In the genomic region with DNA sequence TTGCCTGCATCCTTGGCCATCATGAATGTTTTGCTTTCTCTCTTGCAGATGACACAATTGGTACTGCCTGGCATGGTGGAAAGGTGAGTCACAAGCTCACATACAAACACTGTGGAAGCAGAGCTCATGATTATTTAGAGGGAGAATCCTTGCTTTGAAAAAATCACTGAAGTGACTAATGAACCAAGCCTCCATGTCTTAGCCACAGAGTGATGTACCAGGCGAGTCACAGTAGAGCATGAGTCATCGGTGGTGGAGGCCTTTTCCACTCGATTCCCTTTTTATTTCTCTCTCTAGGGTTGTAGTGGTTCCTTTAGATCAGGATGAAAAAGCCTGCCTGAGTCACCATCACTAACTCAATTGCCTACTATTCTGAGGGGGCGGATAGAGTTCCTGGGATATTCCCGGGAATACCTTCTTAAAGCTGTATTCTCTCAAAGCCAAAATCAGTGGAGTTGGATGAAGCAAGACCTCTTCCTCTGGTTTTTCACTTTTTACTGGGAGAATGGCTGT, we compare ENCODE assay signal across 7 cellular contexts. TPM values are rescaled to one million over a fixed set of nuclear protein-coding genes. Genes with fewer than 3 reads are reported as not detected.
A peak's percentile ranks its signal among the peaks of the same experiment; 100 is the strongest.
DNase-seq lines count a peak whose midpoint lies in the region; ATAC-seq, FAIRE-seq and TF ChIP-seq lines count a peak whose summit lies in the region.

No MANE protein-coding gene starts in this region.

- H3K4me1 ChIP-seq in PC-9 (replicated peaks; ENCODE audit: insufficient read depth) (peaks cover 21% of the 10 kb centered on the region), astrocyte (ENCODE audit: insufficient read depth, low read length) (peaks cover 20% of the 10 kb centered on the region), mesenchymal stem cell (ENCODE audit: control insufficient read depth, insufficient read depth, low read depth, low read length) (no peaks in the 10 kb centered on the region)

- DNase-seq in H4 (ENCODE audit: low spot score) (peak; percentile 99), PC-9 (peak; percentile 75 to 99), astrocyte (ENCODE audit: low read depth) (peak; percentile 100), mesenchymal stem cell (peak; percentile 100)
- DNase-seq in stimulated activated naive CD8-positive, alpha-beta T cell treated with anti-CD3 and anti-CD28 coated beads, Interleukin-15, Interleukin-2, amounts not matched to agents 100 U/mL and 50 U/mL, for 24 hours = peak; percentile 57

- no peak overlapping the region for H3K14ac ChIP-seq in mesenchymal stem cell (ENCODE audit: low read length in 2 of 2)

- H2BK5ac ChIP-seq in mesenchymal stem cell (ENCODE audit: low read depth, low read length, poor library complexity, severe bottlenecking) = no peak overlapping the region

- H4K91ac ChIP-seq in mesenchymal stem cell (ENCODE audit: low read length) = no peak overlapping the region

- POLR2A ChIA-PET in PC-9 (lab: Charles Lee; ENCODE audit: unreplicated experiment) = interaction anchor here (0.6 to 0.7 kb wide), 2 partner anchors 132 to 160 kb away, joined by 3 read pairs; no protein-coding TSS in a partner anchor

- H2AFZ ChIP-seq in PC-9 = no peak overlapping the region
- H2AFZ ChIP-seq in astrocyte (ENCODE audit: low read depth, low read length) = no peak overlapping the region
- no peak overlapping the region for H2AFZ ChIP-seq in mesenchymal stem cell (ENCODE audit: low read depth, low read length)

- ATAC-seq in stimulated activated naive CD8-positive, alpha-beta T cell treated with anti-CD3 and anti-CD28 coated beads, Interleukin-15, Interleukin-2, amounts not matched to agents 100 U/mL and 50 U/mL, for 24 hours = peak; percentile 100
- ATAC-seq in HG02852 (IDR thresholded peaks at IDR 0.05; ENCODE audit: unreplicated experiment) (no peak), HG03097 (IDR thresholded peaks at IDR 0.05; ENCODE audit: low FRiP score, unreplicated experiment) (no peak)

- TF ChIP-seq CTCF in PC-9 (conservative IDR thresholded peaks at IDR 0.05) (no peak), astrocyte (IDR thresholded peaks at IDR 0.05; ENCODE audit: insufficient read depth, low read depth, low read length) (no peak)

- WGBS in mesenchymal stem cell = no CpG with 5 or more reads among the region's 5 CpGs

- H3K79me1 ChIP-seq in mesenchymal stem cell (replicated peaks; ENCODE audit: low read length, poor library complexity, severe bottlenecking) = peaks cover 10% of the 10 kb centered on the region

- no peaks in the 10 kb centered on the region; the same call in 1 of the 2 replicates for H3K79me2 ChIP-seq in PC-9 (ENCODE audit: low read depth)
- H3K79me2 ChIP-seq in astrocyte (ENCODE audit: insufficient read depth, low read length) = no peaks in the 10 kb centered on the region

- H3K9me2 ChIP-seq in PC-9 (ENCODE audit: insufficient read depth) = no peaks in the 10 kb centered on the region

- H3K23ac ChIP-seq in mesenchymal stem cell (ENCODE audit: low read length in 2 of 2) = no peak overlapping the region

- H3K18ac ChIP-seq in mesenchymal stem cell (ENCODE audit: low read depth in 1 of 2, low read length in 2 of 2) = no peak overlapping the region

- H2BK12ac ChIP-seq in mesenchymal stem cell (ENCODE audit: low read length in 2 of 2) = no peak overlapping the region

- peak overlapping the region; percentile 52 for H3K27ac ChIP-seq in PC-9
- H3K27ac ChIP-seq in astrocyte (ENCODE audit: low read depth, low read length) = peak overlapping the region; percentile 91
- H3K27ac ChIP-seq in mesenchymal stem cell (ENCODE audit: low read length, poor library complexity, severe bottlenecking) = peak overlapping the region; percentile 50

- peak overlapping the region; percentile 97 for H3K27ac Mint-ChIP-seq in astrocyte (ENCODE audit: unreplicated experiment)

- no TSS peak for BruUV-seq in PC-9 (replicated peaks; lab: Mats Ljungman, UMichigan)

- H2BK15ac ChIP-seq in mesenchymal stem cell (ENCODE audit: low read depth, poor library complexity, severe bottlenecking) = no peak overlapping the region

- no peak overlapping the region for H2AK5ac ChIP-seq in mesenchymal stem cell (ENCODE audit: low read length, severe bottlenecking)

- no peak overlapping the region for H4K8ac ChIP-seq in mesenchymal stem cell (ENCODE audit: low read length)

- H3K36me3 Mint-ChIP-seq in astrocyte (ENCODE audit: low read depth, unreplicated experiment) = peaks cover 3% of the 10 kb centered on the region

- no peak overlapping the region for H2BK120ac ChIP-seq in mesenchymal stem cell (ENCODE audit: low read depth, low read length)

- peaks cover 37% of the 10 kb centered on the region for H3K4me1 Mint-ChIP-seq in astrocyte (ENCODE audit: low read depth, unreplicated experiment)

- H3K4me2 ChIP-seq in PC-9 (peak overlapping the region; percentile 71), astrocyte (ENCODE audit: low read length) (peak overlapping the region; percentile 85), mesenchymal stem cell (ENCODE audit: low read length, poor library complexity, severe bottlenecking) (no peak overlapping the region)

- peaks cover 24% of the 10 kb centered on the region for H3F3A ChIP-seq in PC-9 (ENCODE audit: insufficient read depth, low read depth)

- CTCF ChIA-PET in PC-9 (lab: Charles Lee) = interaction anchor here (1.8 kb wide), 1 partner anchor 21 kb away, joined by 6 read pairs; no protein-coding TSS in a partner anchor

- intact Hi-C loops in PC-9 (cut with micrococcal nuclease; ENCODE audit: unreplicated experiment) = loop anchor here (1.0 to 5.0 kb wide), 3 partner anchors 94 to 472 kb away; partner anchors contain the start of gene TTC17

- peak overlapping the region; percentile 27; the same call in 1 of the 2 replicates for H3K4me3 ChIP-seq in PC-9
- peak overlapping the region; percentile 44 for H3K4me3 ChIP-seq in astrocyte (ENCODE audit: insufficient read depth, low read depth, low read length)
- peak overlapping the region in 1 of 2 experiments; percentile 65 for H3K4me3 ChIP-seq in mesenchymal stem cell (ENCODE audit: insufficient read depth in 1 of 2, low read depth in 1 of 2, low read length in 2 of 2)

- no peaks in the 10 kb centered on the region for H3K27me3 Mint-ChIP-seq in astrocyte (ENCODE audit: low read depth, unreplicated experiment)

- peak overlapping the region; percentile 85 for H3K9ac ChIP-seq in astrocyte (ENCODE audit: low read length)
- H3K9ac ChIP-seq in mesenchymal stem cell (ENCODE audit: low read length) = peak overlapping the region; percentile 46

- no peaks in the 10 kb centered on the region for H3K36me3 ChIP-seq in PC-9 (ENCODE audit: low read depth)
- H3K36me3 ChIP-seq in astrocyte (ENCODE audit: insufficient read depth, low read length) = no peaks in the 10 kb centered on the region
- H3K36me3 ChIP-seq in mesenchymal stem cell (ENCODE audit: control insufficient read depth in 1 of 2, insufficient read depth in 2 of 2, low read depth in 1 of 2, low read length in 2 of 2) = peaks cover 0 to 13% of the 10 kb centered on the region in 2 experiments

- no peaks in the 10 kb centered on the region for H3K9me3 ChIP-seq in PC-9 (ENCODE audit: insufficient read depth, low read depth)
- no peaks in the 10 kb centered on the region for H3K9me3 ChIP-seq in astrocyte (ENCODE audit: insufficient read depth, low read depth, low read length)
- H3K9me3 ChIP-seq in mesenchymal stem cell (ENCODE audit: control insufficient read depth, low read length) = no peaks in the 10 kb centered on the region

- H3K27me3 ChIP-seq in PC-9 (ENCODE audit: insufficient read depth, low read depth) (no peaks in the 10 kb centered on the region), astrocyte (ENCODE audit: insufficient read depth, low read length) (no peaks in the 10 kb centered on the region), mesenchymal stem cell (ENCODE audit: control insufficient read depth in 1 of 2, insufficient read depth in 1 of 2, low read length in 2 of 2) (no peaks in the 10 kb centered on the region)

- H3K9me3 Mint-ChIP-seq in astrocyte (ENCODE audit: unreplicated experiment) = no peaks in the 10 kb centered on the region

- FAIRE-seq in astrocyte (lab: Jason Lieb, UNC) = peak; percentile 100

- no peaks in the 10 kb centered on the region for H4K20me1 ChIP-seq in PC-9 (ENCODE audit: insufficient read depth)
- H4K20me1 ChIP-seq in astrocyte (ENCODE audit: insufficient read depth, low read length) = peaks cover 5% of the 10 kb centered on the region

- no peak overlapping the region for H3K4ac ChIP-seq in mesenchymal stem cell (ENCODE audit: low read depth in 1 of 2, low read length in 2 of 2)

- H3K4me3 Mint-ChIP-seq in astrocyte (ENCODE audit: unreplicated experiment) = peak overlapping the region; percentile 73

RNA-seq across cellular contexts. Expression of gene ALKBH3, which starts 49.6 kb away (rescaled TPM):
- total RNA-seq in H4 (2014; rRNA removed; shearing (Covaris generic)) = 71.9 and 76.8 TPM in 2 replicates
- total RNA-seq in PC-9 (2021) = 47.3 and 60.7 TPM in 2 replicates
- total RNA-seq in astrocyte = 24.8 and 30.5 TPM in 2 replicates
- polyA plus RNA-seq in mesenchymal stem cell (2013, experiment 1 of 2) = 22.0 TPM
- 20.7 TPM for polyA plus RNA-seq in mesenchymal stem cell (2013, experiment 2 of 2)
